20 cellular contexts compared by ENCODE assay signal in genomic region chr2:49360051-49360767, GRCh38.
DNase-seq lines count a peak whose midpoint lies in the region; ATAC-seq, FAIRE-seq and TF ChIP-seq lines count a peak whose summit lies in the region.
"Had no signal": no experiment of that assay in that cellular context is flagged by ENCODE, and none has a peak within 500 bp of the region (broad histone marks: within the 10 kb centered on the region; RNA-seq: fewer than 3 reads in every experiment).

No MANE protein-coding gene starts in this region.

- no peaks in the 10 kb centered on the region; the same call in 1 of the 2 replicates for H3K9me3 ChIP-seq in K562 (replicated peaks; ENCODE audit: control insufficient read depth, insufficient read depth, low read depth, low read length)
- no peaks in the 10 kb centered on the region for H3K9me3 ChIP-seq in CD4-positive, alpha-beta memory T cell (ENCODE audit: control insufficient read depth in 1 of 2, low read length in 2 of 2)
- H3K9me3 ChIP-seq: SJSA1 had no signal

- H3K27ac Mint-ChIP-seq in CD4-positive, alpha-beta memory T cell: no peak overlapping the region

- no peaks in the 10 kb centered on the region for H4K20me1 ChIP-seq in K562 (replicated peaks; ENCODE audit: control insufficient read depth, insufficient read depth, low read length)

- TF ChIP-seq POLR2A in K562 (conservative IDR thresholded peaks at IDR 0.05): no peak

- no peak overlapping the region for H3K4me2 ChIP-seq in K562 (ENCODE audit: insufficient read depth, low read length)

- DNase-seq in NCI-H82 (lab: John Stamatoyannopoulos, UW): peak; percentile 6
- DNase-seq in NCI-H82 treated with DMSO at 0.1 percent for 48 hours (lab: John Stamatoyannopoulos, UW; ENCODE audit: unreplicated experiment): no peak
- peak; percentile 34 to 77 for DNase-seq in NCI-H524 (lab: John Stamatoyannopoulos, UW)
- no peak for DNase-seq in K562 (ENCODE audit: extremely low read depth in 1 of 4, low spot score in 3 of 4)
- DNase-seq in left cardiac atrium: no peak
- DNase-seq in CD4-positive, alpha-beta memory T cell: no peak
- DNase-seq: DMS53; IMR-90; NCI-H1436; NCI-H2107; NCI-H446; NK-92 treated with Interleukin-12 subunit alpha and Interleukin-12 subunit beta, amount 100 ng/mL, for 24 hours; T-helper 1 cell had no signal

- no peak for ATAC-seq in K562
- no peak for ATAC-seq in left cardiac atrium
- no peak for ATAC-seq in HG02571 (IDR thresholded peaks at IDR 0.05; ENCODE audit: unreplicated experiment)
- ATAC-seq in HG03432 (IDR thresholded peaks at IDR 0.05; ENCODE audit: unreplicated experiment): no peak
- ATAC-seq: GM12878 had no signal

- H3K36me3 ChIP-seq in K562 (ENCODE audit: control insufficient read depth, insufficient read depth, low read length): no peaks in the 10 kb centered on the region
- no peaks in the 10 kb centered on the region for H3K36me3 ChIP-seq in CD4-positive, alpha-beta memory T cell (ENCODE audit: insufficient read depth, low read length)
- H3K36me3 ChIP-seq: SJSA1 had no signal

- H3K27me3 Mint-ChIP-seq in CD4-positive, alpha-beta memory T cell: no peaks in the 10 kb centered on the region

- no peaks in the 10 kb centered on the region for H3K27me3 ChIP-seq in K562 (ENCODE audit: control insufficient read depth in 2 of 2, insufficient read depth in 2 of 2, low read length in 2 of 2)
- H3K27me3 ChIP-seq in CD4-positive, alpha-beta memory T cell (ENCODE audit: insufficient read depth, low read length): no peaks in the 10 kb centered on the region
- H3K27me3 ChIP-seq: SJSA1 had no signal

- H3K4me1 Mint-ChIP-seq in CD4-positive, alpha-beta memory T cell: no peaks in the 10 kb centered on the region

- in situ Hi-C loops in K562 (cut with MboI): no loop called here

- H3K27ac ChIP-seq in K562 (ENCODE audit: extremely low read depth, low read depth, low read length): no peak overlapping the region
- no peak overlapping the region for H3K27ac ChIP-seq in CD4-positive, alpha-beta memory T cell (ENCODE audit: low read depth, low read length)
- H3K27ac ChIP-seq: C4-2B, RWPE1, SJSA1 had no signal

- 0% methylated on average over 4 of the region's 4 CpGs for WGBS in K562 (ENCODE audit: insufficient coverage, low coverage, missing lambda C conversion rate)

- H3K9ac ChIP-seq in K562 (ENCODE audit: insufficient read depth in 1 of 2, low read depth in 2 of 2, low read length in 2 of 2): no peak overlapping the region

- intact Hi-C loops in K562 (cut with micrococcal nuclease) (no loop called here), left cardiac atrium (cut with DNase I) (loop anchor here in 1 of 2 donors (1.0 kb wide), 1 partner anchor 13 kb away; no protein-coding TSS in a partner anchor)
- intact Hi-C loops in CD4-positive, alpha-beta memory T cell (cut with micrococcal nuclease): no loop called here

- H3K36me3 Mint-ChIP-seq in CD4-positive, alpha-beta memory T cell: no peaks in the 10 kb centered on the region

- H3K4me3 ChIP-seq in K562: no peak overlapping the region
- H3K4me3 ChIP-seq in CD4-positive, alpha-beta memory T cell (ENCODE audit: low read length in 2 of 2): no peak overlapping the region
- H3K4me3 ChIP-seq: GM12878, SJSA1 had no signal

- CTCF ChIA-PET in K562 (lab: Yijun Ruan, JAX; ENCODE audit: low intra/inter-chr PET ratio): no interaction called here
- CTCF ChIA-PET in CD4-positive, alpha-beta memory T cell (lab: Charles Lee; ENCODE audit: partially characterized antibody): no interaction called here

- no peaks in the 10 kb centered on the region for H3K4me1 ChIP-seq in K562 (replicated peaks in 1 of 2; ENCODE audit: control insufficient read depth in 2 of 2, insufficient read depth in 2 of 2, low read length in 2 of 2)
- no peaks in the 10 kb centered on the region for H3K4me1 ChIP-seq in CD4-positive, alpha-beta memory T cell (ENCODE audit: insufficient read depth, low read length)
- H3K4me1 ChIP-seq: SJSA1 had no signal

- no peaks in the 10 kb centered on the region for H3K79me2 ChIP-seq in K562 (ENCODE audit: control insufficient read depth, insufficient read depth, low read length)

- H2AFZ ChIP-seq in K562 (ENCODE audit: low read depth, low read length): no peak overlapping the region

- H3K4me3 Mint-ChIP-seq in CD4-positive, alpha-beta memory T cell: no peak overlapping the region

- H3K9me1 ChIP-seq in K562 (ENCODE audit: control insufficient read depth, insufficient read depth, low read length): no peaks in the 10 kb centered on the region

- BruUV-seq in K562 (replicated peaks; lab: Mats Ljungman, UMichigan): no TSS peak

- FAIRE-seq in K562 (lab: Jason Lieb, UNC): no peak
- FAIRE-seq: GM12878, H54 had no signal

- H3K9me3 Mint-ChIP-seq in CD4-positive, alpha-beta memory T cell: peaks cover 0 to 17% (median 8%) of the 10 kb centered on the region in 8 donors

- no peak for TF ChIP-seq CTCF in K562 (IDR thresholded peaks at IDR 0.05 in 2 of 3, conservative IDR thresholded peaks at IDR 0.05 in 1 of 3; ENCODE audit: insufficient read depth in 2 of 3, low read depth in 1 of 3, low read length in 3 of 3)

- no peak for TF ChIP-seq EP300 in K562 (IDR thresholded peaks at IDR 0.05; ENCODE audit: low read length)

- POLR2A ChIA-PET in K562 (lab: Yijun Ruan, JAX): no interaction called here
- POLR2A ChIA-PET in CD4-positive, alpha-beta memory T cell (lab: Charles Lee; ENCODE audit: partially characterized antibody): no interaction called here

- TF ChIP-seq RAD21 in K562 (CRISPR knock-in tag; conservative IDR thresholded peaks at IDR 0.05 in 1 of 2, IDR thresholded peaks at IDR 0.05 in 1 of 2): no peak

TF ChIP-seq in K562, 482 proteins besides CTCF, POLR2A, EP300 and RAD21:
- TF ChIP-seq PYGO2 (tag; IDR thresholded peaks at IDR 0.05) (no peak), TCF7 (IDR thresholded peaks at IDR 0.05; ENCODE audit: borderline replicate concordance) (no peak), TFE3 (CRISPR knock-in tag; IDR thresholded peaks at IDR 0.05) (peak; percentile 85), MYC (IDR thresholded peaks at IDR 0.05; ENCODE audit: low read depth, low read length) (no peak), MYC (CRISPR knock-in tag; IDR thresholded peaks at IDR 0.05; ENCODE audit: borderline replicate concordance, low read depth) (no peak), ZNF354B (CRISPR knock-in tag; IDR thresholded peaks at IDR 0.05) (no peak), CHD4 (IDR thresholded peaks at IDR 0.05; ENCODE audit: insufficient read depth, insufficient replicate concordance, low read depth, low read length, poor library complexity, severe bottlenecking) (no peak)
TF ChIP-seq in K562: peak in this region for 1.

Comparison
In these comparisons a context has a peak if more than half of its experiments do, and no peak if none do; other contexts are left out.
1. DNase-seq: peak in NCI-H82 (single experiment) and NCI-H524 (2 of 2); none in NCI-H82 treated with DMSO at 0.1 percent for 48 hours (single experiment), K562 (0 of 4), left cardiac atrium (single experiment) and CD4-positive, alpha-beta memory T cell (0 of 5).